ENCODE assay signal across 14 cellular contexts in the genomic region with DNA sequence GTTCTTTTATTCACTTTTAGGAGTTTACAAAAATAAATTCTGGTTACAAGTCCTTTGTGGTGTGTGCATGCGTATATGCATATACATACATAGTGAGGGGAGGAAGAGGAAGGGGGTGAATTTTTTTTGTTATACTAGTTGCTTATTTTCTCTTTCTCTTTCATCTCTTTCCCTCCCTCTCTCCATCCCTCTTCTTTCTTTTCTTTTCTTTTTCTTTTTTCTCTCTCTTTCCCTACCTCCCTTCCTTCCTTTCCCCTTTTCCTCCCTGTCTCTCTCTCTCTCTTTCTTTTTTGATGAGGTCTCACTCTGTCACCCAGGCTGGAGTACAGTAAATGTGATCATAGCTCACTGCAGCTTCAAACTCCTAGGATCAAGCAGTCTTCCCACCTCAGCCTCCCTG.
"Had no signal": no experiment of that assay in that cellular context is flagged by ENCODE, and none has a peak within 500 bp of the region (broad histone marks: within the 10 kb centered on the region; RNA-seq: fewer than 3 reads in every experiment).

No MANE protein-coding gene starts in this region.

- H3K9me3 Mint-ChIP-seq: activated naive CD4-positive, alpha-beta T cell treated with anti-CD3 and anti-CD28 coated beads, Interleukin-2, amount 50 U/mL, for 72 hours; neural crest cell; T-cell had no signal

- H3K4me3 Mint-ChIP-seq: activated CD4-positive, alpha-beta T cell treated with anti-CD3 and anti-CD28 coated beads for 36 hours; neural crest cell; T-cell had no signal

- H3K27me3 Mint-ChIP-seq: activated CD4-positive, alpha-beta T cell treated with anti-CD3 and anti-CD28 coated beads for 36 hours; T-cell had no signal

- H3K27ac Mint-ChIP-seq: activated CD4-positive, alpha-beta T cell treated with anti-CD3 and anti-CD28 coated beads for 36 hours had no signal

- DNase-seq: activated CD4-positive, alpha-beta T cell treated with anti-CD3 and anti-CD28 coated beads for 36 hours; activated gamma-delta T cell; activated T-cell treated with anti-CD3 and anti-CD28 coated beads, Interleukin-2, amount 50 U/mL, for 1 hour; aorta; cerebellar nuclear complex; dermis blood vessel endothelial cell; foreskin melanocyte; kidney glomerular epithelial cell; ovary; SK-N-SH; T-cell had no signal

- ATAC-seq: activated CD4-positive, alpha-beta T cell treated with anti-CD3 and anti-CD28 coated beads for 36 hours; activated naive CD4-positive, alpha-beta T cell treated with anti-CD3 and anti-CD28 coated beads, Interleukin-2, amount 50 U/mL, for 72 hours; sciatic nerve; T-cell had no signal
